ENCODE assay signal across 8 cellular contexts in the genomic region with DNA sequence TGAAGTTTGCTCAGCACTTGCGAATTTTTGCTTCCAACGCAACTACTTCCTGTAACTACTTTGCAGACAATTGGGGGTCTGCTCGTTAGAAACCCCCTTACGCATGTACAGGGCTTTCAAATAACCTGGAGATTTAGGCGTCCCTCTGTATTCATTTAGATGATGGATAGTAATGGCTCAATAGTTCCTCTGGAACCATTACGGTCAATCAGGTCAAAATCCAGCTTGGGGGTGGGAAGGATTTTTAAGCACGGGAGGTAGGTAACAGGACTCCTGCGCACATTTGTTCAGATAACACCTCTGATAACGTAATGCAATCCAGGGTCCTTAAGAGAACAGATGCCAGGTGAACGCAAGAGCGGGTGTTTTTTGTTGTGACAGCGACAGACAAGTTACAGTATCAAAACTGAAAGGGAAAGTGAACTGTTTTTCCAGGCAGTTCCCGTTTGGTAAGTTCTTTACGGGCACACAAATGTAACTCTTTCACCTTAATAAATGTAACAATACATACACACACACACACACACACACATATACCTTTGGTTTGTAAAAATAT. TPM values are rescaled to one million over a fixed set of nuclear protein-coding genes. Genes with fewer than 3 reads are reported as not detected.
DNase-seq lines count a peak whose midpoint lies in the region; TF ChIP-seq lines count a peak whose summit lies in the region.

No MANE protein-coding gene starts in this region.

- H3K4me1 Mint-ChIP-seq in nephron progenitor cell: peaks cover 58% of the 10 kb centered on the region

- no peaks in the 10 kb centered on the region for H3K9me3 Mint-ChIP-seq in nephron progenitor cell

- no peak overlapping the region for H3K27ac ChIP-seq in duodenal mucosa (ENCODE audit: low read depth, low read length)

- DNase-seq in A172 (ENCODE audit: low spot score) (peak; percentile 35), GM12865 (ENCODE audit: low read depth) (no peak), OCI-M1 (lab: John Stamatoyannopoulos, UW) (peak; percentile 69), nephron progenitor cell (no peak), AG08395 (ENCODE audit: low spot score) (no peak), pons (ENCODE audit: low spot score) (no peak), AG08396 (ENCODE audit: low spot score) (no peak)

- no peaks in the 10 kb centered on the region for H3K36me3 Mint-ChIP-seq in nephron progenitor cell (ENCODE audit: low read depth)

- H3K4me3 ChIP-seq in GM12865 (ENCODE audit: low read depth, low read length): peak overlapping the region; percentile 67
- H3K4me3 ChIP-seq in duodenal mucosa (ENCODE audit: low read depth in 1 of 2, low read length in 2 of 2): peak overlapping the region; percentile 84 to 95

- peak overlapping the region; percentile 57 to 58 for H3K9ac ChIP-seq in duodenal mucosa (ENCODE audit: low read depth in 1 of 2, low read length in 2 of 2)

- H3K27ac Mint-ChIP-seq in nephron progenitor cell: no peak overlapping the region

- TF ChIP-seq CTCF in GM12865 (IDR thresholded peaks at IDR 0.05; ENCODE audit: insufficient read depth, low read depth, low read length, missing control alignments) (no peak), nephron progenitor cell (IDR thresholded peaks at IDR 0.05) (no peak)

- peak overlapping the region; percentile 86 for H3K4me3 Mint-ChIP-seq in nephron progenitor cell

- peaks cover 71% of the 10 kb centered on the region for H3K27me3 Mint-ChIP-seq in nephron progenitor cell (ENCODE audit: low read depth, poor library complexity)

- no peaks in the 10 kb centered on the region for H3K36me3 ChIP-seq in duodenal mucosa (ENCODE audit: control insufficient read depth in 1 of 2, insufficient read depth in 2 of 2, low read length in 2 of 2)

- peaks cover 8 to 26% of the 10 kb centered on the region in 2 donors for H3K4me1 ChIP-seq in duodenal mucosa (ENCODE audit: control insufficient read depth in 1 of 2, insufficient read depth in 2 of 2, low read length in 2 of 2)

- peaks cover 59 to 73% of the 10 kb centered on the region in 2 donors for H3K27me3 ChIP-seq in duodenal mucosa (ENCODE audit: control insufficient read depth in 1 of 2, insufficient read depth in 2 of 2, low read length in 2 of 2)

- H3K9me3 ChIP-seq in duodenal mucosa (ENCODE audit: control insufficient read depth in 1 of 2, low read length in 2 of 2): no peaks in the 10 kb centered on the region

RNA-seq across cellular contexts. Expression of gene OSR1, which starts 3.7 kb away (rescaled TPM):
- 6.3 and 8.1 TPM in 2 replicates for total RNA-seq in A172 (2014; rRNA removed; shearing (Covaris generic))

Comparison
In these comparisons a context has a peak if more than half of its experiments do, and no peak if none do; other contexts are left out.
1. DNase-seq: peak in A172 (single experiment) and OCI-M1 (single experiment); none in GM12865 (single experiment), nephron progenitor cell (single experiment), AG08395 (single experiment), pons (single experiment) and AG08396 (single experiment).